ENCODE assay signal across 2 cellular contexts in the genomic region with DNA sequence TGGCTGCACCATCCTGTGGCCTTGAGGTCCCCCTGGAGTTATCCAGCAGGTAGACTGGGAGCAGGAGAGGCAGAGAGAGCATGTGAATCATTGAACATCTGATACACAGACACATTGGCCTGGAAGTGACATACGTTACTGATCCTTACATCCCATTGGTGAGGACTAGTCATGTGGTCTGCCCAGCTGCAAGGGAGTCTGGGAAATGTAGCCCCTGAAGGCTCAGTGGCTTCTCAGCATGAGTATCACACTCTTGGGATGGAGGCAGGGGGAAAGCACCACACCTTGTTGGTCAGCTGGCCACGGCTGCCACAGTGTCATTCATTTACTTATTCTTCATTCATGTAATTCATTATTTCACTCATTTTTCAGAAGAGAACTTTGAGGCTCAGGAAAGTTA.
TF ChIP-seq lines count a peak whose summit lies in the region.

No MANE protein-coding gene starts in this region.

TF ChIP-seq in WTC11, 78 proteins besides CTCF, POLR2A, EP300 and RAD21 (continued from another document):
- no peak for TF ChIP-seq TCF7 (CRISPR knock-in tag; IDR thresholded peaks at IDR 0.05; ENCODE audit: low read depth)

TF ChIP-seq in K562, 482 proteins besides CTCF, POLR2A, EP300 and RAD21 (continued from another document):
- TF ChIP-seq GABPA (tag; conservative IDR thresholded peaks at IDR 0.05; ENCODE audit: low read depth) (no peak), ZNF785 (CRISPR knock-in tag; IDR thresholded peaks at IDR 0.05) (no peak), NFYB (IDR thresholded peaks at IDR 0.05; ENCODE audit: extremely low read depth, insufficient read length) (peak; percentile 3)
- TF ChIP-seq, protein P1, sequence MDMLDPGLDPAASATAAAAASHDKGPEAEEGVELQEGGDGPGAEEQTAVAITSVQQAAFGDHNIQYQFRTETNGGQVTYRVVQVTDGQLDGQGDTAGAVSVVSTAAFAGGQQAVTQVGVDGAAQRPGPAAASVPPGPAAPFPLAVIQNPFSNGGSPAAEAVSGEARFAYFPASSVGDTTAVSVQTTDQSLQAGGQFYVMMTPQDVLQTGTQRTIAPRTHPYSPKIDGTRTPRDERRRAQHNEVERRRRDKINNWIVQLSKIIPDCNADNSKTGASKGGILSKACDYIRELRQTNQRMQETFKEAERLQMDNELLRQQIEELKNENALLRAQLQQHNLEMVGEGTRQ (CRISPR knock-in tag; IDR thresholded peaks at IDR 0.05), result peak; percentile 55
